ENCODE assay signal across 10 cellular contexts in genomic region chr4:114616036-114616435, GRCh38. TPM values are rescaled to one million over a fixed set of nuclear protein-coding genes. Genes with fewer than 3 reads are reported as not detected.
DNase-seq lines count a peak whose midpoint lies in the region; TF ChIP-seq lines count a peak whose summit lies in the region.
"Not testable (repeated sequence)": the region's sequence is repeated elsewhere in the genome, so short reads cannot be mapped to it uniquely, and the experiment has no call there.
"Had no signal": no experiment of that assay in that cellular context is flagged by ENCODE, and none has a peak within 500 bp of the region (broad histone marks: within the 10 kb centered on the region; RNA-seq: fewer than 3 reads in every experiment).

No MANE protein-coding gene starts in this region.

- H3K9ac ChIP-seq in colonic mucosa (ENCODE audit: low read depth in 2 of 2, low read length in 2 of 2) (peak overlapping the region in 1 of 2 donors; percentile 84), mucosa of stomach (ENCODE audit: low read length) (peak overlapping the region; percentile 77)

- H3K4me1 Mint-ChIP-seq in Calu3 (ENCODE audit: low read depth, unreplicated experiment); type B pancreatic cell (ENCODE audit: unreplicated experiment): not testable (repeated sequence)

- not testable (repeated sequence) for BruUV-seq in Calu3 (replicated peaks; lab: Mats Ljungman, UMichigan)

- H3K27ac Mint-ChIP-seq in Calu3 (ENCODE audit: unreplicated experiment): peak overlapping the region; percentile 81
- peak overlapping the region; percentile 24 for H3K27ac Mint-ChIP-seq in type B pancreatic cell

- not testable (repeated sequence) for TF ChIP-seq CTCF in Calu3 (IDR thresholded peaks at IDR 0.05; ENCODE audit: unreplicated experiment); colonic mucosa (IDR thresholded peaks at IDR 0.05); type B pancreatic cell (conservative IDR thresholded peaks at IDR 0.05)

- intact Hi-C loops in Calu3 (cut with micrococcal nuclease; ENCODE audit: unreplicated experiment); colonic mucosa (cut with DNase I): not testable (repeated sequence)

- H3K27ac ChIP-seq in colonic mucosa: peak overlapping the region; percentile 84

- not testable (repeated sequence) for H3K9me3 ChIP-seq in colonic mucosa; mucosa of stomach (ENCODE audit: control insufficient read depth, low read length)

- not testable (repeated sequence) for H3K27me3 Mint-ChIP-seq in Calu3 (ENCODE audit: unreplicated experiment); type B pancreatic cell

- DNase-seq in Calu3: peak; percentile 79
- DNase-seq in NCI-H2029 (lab: John Stamatoyannopoulos, UW): peak; percentile 47
- peak; percentile 39 for DNase-seq in NCI-H2227 treated with DMSO at 0.1 percent for 48 hours (lab: John Stamatoyannopoulos, UW)
- peak; percentile 35 for DNase-seq in OCI-M1 (lab: John Stamatoyannopoulos, UW)
- DNase-seq in colonic mucosa: peak; percentile 87
- peak; percentile 64 for DNase-seq in kidney tubule cell (ENCODE audit: low spot score)
- DNase-seq in type B pancreatic cell (ENCODE audit: extremely low spot score, unreplicated experiment): not testable (repeated sequence)

- CTCF ChIA-PET in Calu3 (lab: Charles Lee): interaction anchor here (1.5 kb wide), 1 partner anchor 9 kb away, joined by 10 read pairs; no protein-coding TSS in a partner anchor

- H3K4me1 ChIP-seq in colonic mucosa: not testable (repeated sequence)
- H3K4me1 ChIP-seq in mucosa of stomach (ENCODE audit: control insufficient read depth, insufficient read depth, low read length): peaks cover 31% of the 10 kb centered on the region

- peak overlapping the region; percentile 25 for H3K4me3 ChIP-seq in colonic mucosa
- not testable (repeated sequence) for H3K4me3 ChIP-seq in mucosa of stomach (ENCODE audit: low read length)

- not testable (repeated sequence) for H3K9me3 Mint-ChIP-seq in Calu3 (ENCODE audit: low read depth, unreplicated experiment); type B pancreatic cell

- H3K36me3 ChIP-seq in colonic mucosa; mucosa of stomach (ENCODE audit: control insufficient read depth, insufficient read depth, low read length): not testable (repeated sequence)

- H3K4me3 Mint-ChIP-seq in Calu3 (ENCODE audit: low read depth, unreplicated experiment): peak overlapping the region; percentile 87
- not testable (repeated sequence) for H3K4me3 Mint-ChIP-seq in type B pancreatic cell

- not testable (repeated sequence) for H3K27me3 ChIP-seq in colonic mucosa; mucosa of stomach (ENCODE audit: control insufficient read depth, insufficient read depth, low read length)

- H3K36me3 Mint-ChIP-seq in Calu3 (ENCODE audit: insufficient read depth, unreplicated experiment): peaks cover 14% of the 10 kb centered on the region
- not testable (repeated sequence) for H3K36me3 Mint-ChIP-seq in type B pancreatic cell

RNA-seq across cellular contexts. Expression of gene UGT8, which starts 17.4 kb away (rescaled TPM):
- total RNA-seq in Calu3 (2022): 20.2 and 23.1 TPM in 2 replicates
- total RNA-seq in colonic mucosa: 10 to 100 TPM; 42.8 to 54.0 TPM
- 13.5 and 14.2 TPM in 2 replicates for total RNA-seq in type B pancreatic cell (ENCODE audit: low replicate concordance)
- total RNA-seq: HFFc6, SJSA1 had no signal
